Comparison of ENCODE assay signal across 13 cellular contexts in genomic region chr13:30196025-30196424, GRCh38.
A peak's percentile ranks its signal among the peaks of the same experiment; 100 is the strongest.
DNase-seq lines count a peak whose midpoint lies in the region; ATAC-seq and TF ChIP-seq lines count a peak whose summit lies in the region.
"Had no signal": no experiment of that assay in that cellular context is flagged by ENCODE, and none has a peak within 500 bp of the region (broad histone marks: within the 10 kb centered on the region; RNA-seq: fewer than 3 reads in every experiment).

No MANE protein-coding gene starts in this region.

- H3K4ac ChIP-seq in IMR-90 (ENCODE audit: low read depth, low read length) = no peak overlapping the region

- CTCF ChIA-PET in IMR-90 (lab: Yijun Ruan, JAX) = no interaction called here

- no peaks in the 10 kb centered on the region for H3K36me3 ChIP-seq in IMR-90 (ENCODE audit: control insufficient read depth, insufficient read depth, low read length)
- H3K36me3 ChIP-seq: thoracic aorta had no signal

- H3K4me3 ChIP-seq in IMR-90 (ENCODE audit: insufficient read depth, low read depth, low read length) = no peak overlapping the region
- H3K4me3 ChIP-seq: coronary artery, thoracic aorta had no signal

- no peak overlapping the region for H4K5ac ChIP-seq in IMR-90 (ENCODE audit: low read depth, low read length)

- no peak overlapping the region for H3K18ac ChIP-seq in IMR-90 (ENCODE audit: low read depth, low read length)

- H3K9me1 ChIP-seq in IMR-90 (ENCODE audit: insufficient read depth, low read length) = peaks cover 8% of the 10 kb centered on the region

- no peaks in the 10 kb centered on the region for H3K4me1 ChIP-seq in IMR-90 (ENCODE audit: control insufficient read depth, insufficient read depth, low read length)

- H2AFZ ChIP-seq in IMR-90 (replicated peaks; ENCODE audit: low read length, poor library complexity) = no peak overlapping the region

- dilution Hi-C loops in IMR-90 (cut with HindIII; ENCODE audit: low sequenced_read_pairs, unreplicated experiment) = no loop called here

- no peaks in the 10 kb centered on the region for H3K9me3 ChIP-seq in IMR-90 (ENCODE audit: control insufficient read depth, insufficient read depth, low read length)
- no peaks in the 10 kb centered on the region for H3K9me3 ChIP-seq in T-helper 17 cell (ENCODE audit: control insufficient read depth, low read length, poor library complexity, severe bottlenecking)
- H3K9me3 ChIP-seq: thoracic aorta had no signal

- 0 out of 4 replicates have a peak, but pooled peaks cover 0 to 6% of the 10 kb centered on the region in 2 experiments for H3K79me1 ChIP-seq in IMR-90 (ENCODE audit: low read depth in 1 of 2, low read length in 2 of 2)

- no peak overlapping the region for H2BK5ac ChIP-seq in IMR-90 (ENCODE audit: low read depth, low read length, poor library complexity, severe bottlenecking)

- H3K36me3 Mint-ChIP-seq in T-helper 17 cell (ENCODE audit: low read depth) = peaks cover 5% of the 10 kb centered on the region

- no peaks in the 10 kb centered on the region for H4K20me1 ChIP-seq in IMR-90 (ENCODE audit: insufficient read depth, low read length)

- no peak overlapping the region for H3K23ac ChIP-seq in IMR-90 (ENCODE audit: low read depth, low read length)

- BruUV-seq in IMR-90 (replicated peaks; lab: Mats Ljungman, UMichigan) = no TSS peak

- TF ChIP-seq RAD21 in IMR-90 (IDR thresholded peaks at IDR 0.05; ENCODE audit: low read length) = no peak

- H2BK120ac ChIP-seq in IMR-90 (ENCODE audit: low read depth, low read length) = no peak overlapping the region

- H3K27me3 Mint-ChIP-seq in T-helper 17 cell = no peaks in the 10 kb centered on the region

- H3K4me2 ChIP-seq in IMR-90 (ENCODE audit: low read depth, low read length) = no peak overlapping the region

- H3K27ac ChIP-seq in IMR-90 (ENCODE audit: insufficient read depth, low read length) = no peak overlapping the region
- H3K27ac ChIP-seq: coronary artery, thoracic aorta had no signal

- H3K27ac Mint-ChIP-seq in T-helper 17 cell = peak overlapping the region; percentile 43
- H3K27ac Mint-ChIP-seq: activated T-helper 2 cell treated with anti-CD3 and anti-CD28 coated beads, Interferon-gamma antibody, Interleukin-2, Interleukin-4, amounts not matched to agents 10 μg/mL and 5 μg/mL and 100 μg/mL, durations not matched to agents 14 hours and 24 hours and 36 hours had no signal

- TF ChIP-seq POLR2A in IMR-90 (IDR thresholded peaks at IDR 0.05; ENCODE audit: low read depth, low read length) = no peak

- POLR2A ChIA-PET in IMR-90 (lab: Charles Lee; ENCODE audit: unreplicated experiment) = no interaction called here

- no peak overlapping the region for H2AK5ac ChIP-seq in IMR-90 (ENCODE audit: low read depth, low read length)

- H3K4me1 Mint-ChIP-seq in T-helper 17 cell = peaks cover 3% of the 10 kb centered on the region

- no peak overlapping the region for H3K9ac ChIP-seq in IMR-90 (ENCODE audit: low read depth, low read length)

- H4K8ac ChIP-seq in IMR-90 (ENCODE audit: low read depth in 2 of 2, low read length in 2 of 2) = no peak overlapping the region

- intact Hi-C loops in IMR-90 (cut with micrococcal nuclease) = no loop called here

- no peak overlapping the region for H3K14ac ChIP-seq in IMR-90 (replicated peaks; ENCODE audit: low read depth, low read length)

- H2BK20ac ChIP-seq in IMR-90 (ENCODE audit: low read depth, low read length) = no peak overlapping the region

- in situ Hi-C loops in IMR-90 (cut with MboI; ENCODE audit: low sequenced_read_pairs) = no loop called here

- no peak overlapping the region for H3K4me3 Mint-ChIP-seq in T-helper 17 cell

- H2AK9ac ChIP-seq in IMR-90 (replicated peaks; ENCODE audit: low read depth, low read length, poor library complexity) = no peak overlapping the region

- no peaks in the 10 kb centered on the region for H3K27me3 ChIP-seq in IMR-90 (ENCODE audit: control insufficient read depth, insufficient read depth, low read length)

- DNase-seq in COR-L47 (lab: John Stamatoyannopoulos, UW) = peak; percentile 85
- peak; percentile 41 for DNase-seq in IMR-90
- no peak for DNase-seq in T-helper 17 cell
- DNase-seq in iPS DF 19.7 (ENCODE audit: low read depth, low spot score) = peak; percentile 60
- DNase-seq in SIG-M5 (lab: John Stamatoyannopoulos, UW) = no peak
- DNase-seq in NCI-H1930 (lab: John Stamatoyannopoulos, UW) = no peak
- DNase-seq: activated CD4-positive, CD25-positive, alpha-beta regulatory T cell treated with anti-CD3 and anti-CD28 coated beads, Interleukin-2, amount 50 U/mL, for 72 hours; NCI-H1694 treated with DMSO at 0.1 percent for 48 hours had no signal

- no peak overlapping the region for H4K91ac ChIP-seq in IMR-90 (ENCODE audit: insufficient read depth, low read depth, low read length)

- H2BK15ac ChIP-seq in IMR-90 (ENCODE audit: low read depth, low read length) = no peak overlapping the region

- H3K56ac ChIP-seq in IMR-90 (ENCODE audit: extremely low read depth, insufficient read depth, low read length) = no peak overlapping the region

- TF ChIP-seq CTCF in IMR-90 (conservative IDR thresholded peaks at IDR 0.05; ENCODE audit: low read depth, low read length) = no peak

- no CpG with 5 or more reads among the region's 3 CpGs for WGBS in IMR-90 (ENCODE audit: extremely low coverage in 2 of 2, insufficient read length in 1 of 2), 2 experiments

- ATAC-seq in IMR-90 (ENCODE audit: low read depth) = no peak
- ATAC-seq in T-helper 17 cell = no peak
- ATAC-seq in HG02852 (IDR thresholded peaks at IDR 0.05; ENCODE audit: unreplicated experiment) = no peak
- ATAC-seq in GM18867 (IDR thresholded peaks at IDR 0.05; ENCODE audit: unreplicated experiment) = no peak

TF ChIP-seq in IMR-90, 13 proteins besides CTCF, POLR2A, EP300 and RAD21:
- no peak for TF ChIP-seq MXI1 (IDR thresholded peaks at IDR 0.05; ENCODE audit: borderline replicate concordance, low read depth, low read length)
- TF ChIP-seq FOS (IDR thresholded peaks at IDR 0.05; ENCODE audit: low read depth, low read length) = no peak
- no peak for TF ChIP-seq MAZ (IDR thresholded peaks at IDR 0.05; ENCODE audit: borderline replicate concordance, low read depth, low read length)
- no peak for TF ChIP-seq RCOR1 (IDR thresholded peaks at IDR 0.05; ENCODE audit: insufficient replicate concordance, low read length)
- no peak for TF ChIP-seq CEBPB (IDR thresholded peaks at IDR 0.05; ENCODE audit: low read depth, low read length)
- TF ChIP-seq RFX5 (IDR thresholded peaks at IDR 0.05; ENCODE audit: low read depth, low read length) = no peak
- no peak for TF ChIP-seq CHD1 (IDR thresholded peaks at IDR 0.05; ENCODE audit: low read depth, low read length)
TF ChIP-seq in IMR-90: peak in this region for 0.

Comparison
In these comparisons a context has a peak if more than half of its experiments do, and no peak if none do; other contexts are left out.
1. DNase-seq: peak in COR-L47 (single experiment), IMR-90 (single experiment) and iPS DF 19.7 (single experiment); none in T-helper 17 cell (0 of 3), SIG-M5 (single experiment) and NCI-H1930 (0 of 2).